ENCODE assay signal across 8 cellular contexts in genomic region chr22:19663286-19663815, GRCh38. TPM values are rescaled to one million over a fixed set of nuclear protein-coding genes. Genes with fewer than 3 reads are reported as not detected.
A peak's percentile ranks its signal among the peaks of the same experiment; 100 is the strongest.
DNase-seq lines count a peak whose midpoint lies in the region; ATAC-seq and TF ChIP-seq lines count a peak whose summit lies in the region.

No MANE protein-coding gene starts in this region.

- H2AFZ ChIP-seq in PC-9 = no peak overlapping the region

- POLR2A ChIA-PET in PC-9 (lab: Charles Lee; ENCODE audit: unreplicated experiment) = no interaction called here

- intact Hi-C loops in PC-9 (cut with micrococcal nuclease; ENCODE audit: unreplicated experiment) (no loop called here), spleen (cut with DNase I; ENCODE audit: low total_unique reads) (no loop called here)

- BruUV-seq in PC-9 (replicated peaks; lab: Mats Ljungman, UMichigan) = no TSS peak

- TF ChIP-seq CTCF in PC-9 (conservative IDR thresholded peaks at IDR 0.05) (no peak), fibroblast of mammary gland (conservative IDR thresholded peaks at IDR 0.05; ENCODE audit: control insufficient read depth, insufficient read depth, low read depth, low read length) (no peak), spleen (IDR thresholded peaks at IDR 0.05 in 8 of 11, conservative IDR thresholded peaks at IDR 0.05 in 3 of 11) (no peak)

- H3K27me3 ChIP-seq in PC-9 (ENCODE audit: insufficient read depth, low read depth) (no peaks in the 10 kb centered on the region), spleen (replicated peaks in 1 of 7) (peaks cover 0 to 16% (median 0%) of the 10 kb centered on the region in 7 donors)

- peak overlapping the region; percentile 31; the same call in 1 of the 2 replicates for H3K4me2 ChIP-seq in PC-9

- H3K4me3 ChIP-seq in PC-9 (no peak overlapping the region), fibroblast of mammary gland (ENCODE audit: control insufficient read depth, low read depth, low read length) (no peak overlapping the region), spleen (no peak overlapping the region)

- no peaks in the 10 kb centered on the region for H3K79me2 ChIP-seq in PC-9 (ENCODE audit: low read depth)

- H3K36me3 ChIP-seq in PC-9 (ENCODE audit: low read depth) = no peaks in the 10 kb centered on the region
- no peaks in the 10 kb centered on the region for H3K36me3 ChIP-seq in spleen

- no peaks in the 10 kb centered on the region for H4K20me1 ChIP-seq in PC-9 (ENCODE audit: insufficient read depth)

- no peak for TF ChIP-seq POLR2A in spleen (IDR thresholded peaks at IDR 0.05)

- DNase-seq in NCI-H2081 (lab: John Stamatoyannopoulos, UW) = peak; percentile 37 to 71
- no peak for DNase-seq in NCI-H2081 treated with DMSO at 0.1 percent for 48 hours (lab: John Stamatoyannopoulos, UW)
- DNase-seq in PC-9 = peak; percentile 59 to 69
- peak; percentile 83 for DNase-seq in fibroblast of mammary gland (ENCODE audit: low read depth)
- peak; percentile 86 for DNase-seq in spleen
- no peak for DNase-seq in Kasumi-1 (lab: John Stamatoyannopoulos, UW)
- DNase-seq in SK-N-DZ (ENCODE audit: low spot score) = no peak

- 8 to 15% (median 11%) methylated on average over 6 of the region's 6 CpGs for WGBS in spleen, 5 donors

- no peaks in the 10 kb centered on the region for H3K9me2 ChIP-seq in PC-9 (ENCODE audit: insufficient read depth)

- ATAC-seq in GM21360 (IDR thresholded peaks at IDR 0.05; ENCODE audit: unreplicated experiment) = no peak

- peaks cover 18% of the 10 kb centered on the region for H3K4me1 ChIP-seq in PC-9 (replicated peaks; ENCODE audit: insufficient read depth)
- H3K4me1 ChIP-seq in spleen = peaks cover 0 to 11% (median 8%) of the 10 kb centered on the region in 6 donors

- H3K9me3 ChIP-seq in PC-9 (ENCODE audit: insufficient read depth, low read depth) (no peaks in the 10 kb centered on the region), spleen (no peaks in the 10 kb centered on the region)

- H3K27ac ChIP-seq in PC-9 = peak overlapping the region; percentile 44
- H3K27ac ChIP-seq in spleen = no peak overlapping the region

- CTCF ChIA-PET in PC-9 (lab: Charles Lee) = no interaction called here

- H3F3A ChIP-seq in PC-9 (ENCODE audit: insufficient read depth, low read depth) = no peaks in the 10 kb centered on the region

RNA-seq across cellular contexts. Expression of gene SEPTIN5, which starts 51.0 kb away (rescaled TPM):
- total RNA-seq in PC-9 (2021) (2.0 and 8.1 TPM in 2 replicates), spleen (10 to 100 TPM in 6 of 7 donors, 1 to 10 TPM in 1; 9.2 to 19.2 (median 13.1) TPM)
- polyA plus RNA-seq in spleen = 1 to 10 TPM; 4.0 to 7.5 (median 4.3) TPM
- polyA plus RNA-seq in SK-N-DZ (2014; cell fraction: cytosol; rRNA removed) = 50.3 and 194 TPM in 2 replicates
- 107 and 111 TPM in 2 replicates for polyA plus RNA-seq in SK-N-DZ (2014; cell fraction: nucleus; rRNA removed)

RNA-seq across cellular contexts. Expression of gene GP1BB, which starts 60.0 kb away (rescaled TPM):
- total RNA-seq in PC-9 (2021) (0.35 and 2.0 TPM in 2 replicates), spleen (10 to 100 TPM in 6 of 7 donors, 1 to 10 TPM in 1; 6.9 to 25.4 (median 16.5) TPM)
- 1 to 10 TPM; 4.2 to 5.1 (median 4.8) TPM for polyA plus RNA-seq in spleen
- 17.6 and 17.8 TPM in 2 replicates for polyA plus RNA-seq in SK-N-DZ (2014; cell fraction: cytosol; rRNA removed)
- 78.8 and 83.4 TPM in 2 replicates for polyA plus RNA-seq in SK-N-DZ (2014; cell fraction: nucleus; rRNA removed)

Comparison
In these comparisons a context has a peak if more than half of its experiments do, and no peak if none do; other contexts are left out.
1. DNase-seq: peak in NCI-H2081 (2 of 2), PC-9 (2 of 2), fibroblast of mammary gland (single experiment) and spleen (single experiment); none in NCI-H2081 treated with DMSO at 0.1 percent for 48 hours (single experiment), Kasumi-1 (0 of 2) and SK-N-DZ (single experiment).